Comparison of ENCODE assay signal across 25 cellular contexts in the genomic region with DNA sequence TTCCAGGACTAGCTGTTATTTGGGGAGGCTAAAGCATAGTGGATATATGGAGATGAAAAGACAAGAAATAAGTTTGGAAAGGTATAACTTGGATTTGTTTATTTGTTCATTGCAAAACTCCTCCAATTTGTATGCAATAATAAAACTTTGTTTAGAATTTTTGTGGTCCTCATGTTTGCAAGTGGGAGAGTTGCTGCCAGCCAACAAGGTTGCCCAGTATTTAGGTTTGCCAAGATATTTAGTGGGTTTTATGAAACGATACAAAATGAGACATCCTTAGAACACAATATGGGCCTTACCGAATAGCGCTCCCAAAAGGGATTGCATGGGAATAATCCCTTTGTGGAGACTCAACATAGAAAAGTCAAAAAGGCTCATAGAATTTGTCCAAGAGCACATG.
"Had no signal": no experiment of that assay in that cellular context is flagged by ENCODE, and none has a peak within 500 bp of the region (broad histone marks: within the 10 kb centered on the region; RNA-seq: fewer than 3 reads in every experiment).

No MANE protein-coding gene starts in this region.

- H3K4me3 Mint-ChIP-seq: activated CD4-positive, alpha-beta memory T cell treated with anti-CD3 and anti-CD28 coated beads, Interleukin-2, amount 10 ng/mL, durations not matched to agents 7 days and 5 days; activated CD4-positive, alpha-beta T cell treated with anti-CD3 and anti-CD28 coated beads, Interleukin-2, amount 10 ng/mL, durations not matched to agents 24 days and 14 days; activated CD8-positive, alpha-beta memory T cell treated with anti-CD3 and anti-CD28 coated beads, Interleukin-2, amount 10 ng/mL, durations not matched to agents 7 days and 5 days; activated naive CD4-positive, alpha-beta T cell treated with anti-CD3 and anti-CD28 coated beads, Interleukin-2, amount 10 ng/mL, durations not matched to agents 7 days and 5 days; brain; dendritic cell treated with granulocyte-macrophage colony-stimulating factor and Interleukin-4, amounts not matched to agents 40 ng/mL and 50 ng/mL, for 4 days; nephron; T-helper 2 cell treated with Interferon-gamma antibody and Interleukin-4, amounts not matched to agents 5 μg/mL and 100 μg/mL, for 36 hours had no signal

- H3K27me3 ChIP-seq: gastrocnemius medialis, neutrophil, ovary, upper lobe of left lung had no signal

- H3K4me3 ChIP-seq: gastrocnemius medialis, ovary, prostate gland, thoracic aorta, upper lobe of left lung had no signal

- H3K36me3 ChIP-seq: gastrocnemius medialis, neutrophil, ovary, prostate gland, thoracic aorta, upper lobe of left lung had no signal

- DNase-seq: activated CD4-positive, alpha-beta memory T cell treated with anti-CD3 and anti-CD28 coated beads, Interleukin-2, amount 10 ng/mL, durations not matched to agents 7 days and 5 days; activated CD4-positive, alpha-beta T cell treated with anti-CD3 and anti-CD28 coated beads, Interleukin-2, amount 10 ng/mL, durations not matched to agents 24 days and 14 days; activated CD8-positive, alpha-beta memory T cell treated with anti-CD3 and anti-CD28 coated beads, Interleukin-2, amount 10 ng/mL, durations not matched to agents 7 days and 5 days; activated effector memory CD4-positive, alpha-beta T cell treated with anti-CD3 and anti-CD28 coated beads, Interleukin-2, amount 50 U/mL, for 16 hours; activated naive CD4-positive, alpha-beta T cell treated with anti-CD3 and anti-CD28 coated beads, Interleukin-2, amount 10 ng/mL, durations not matched to agents 7 days and 5 days; activated T-cell treated with anti-CD3 and anti-CD28 coated beads for 4 hours; effector CD4-positive, alpha-beta T cell; erythroblast; gastrocnemius medialis; hypothalamus; left ventricle myocardium superior; midbrain; ovary; stimulated activated CD4-positive, alpha-beta T cell treated with anti-CD3 and anti-CD28 coated beads, Interleukin-4, amount 100 ng/mL, for 24 hours; stimulated activated naive CD4-positive, alpha-beta T cell treated with Interleukin-2 at 50 U/mL for 16 hours; upper lobe of left lung had no signal

- H3K4me1 Mint-ChIP-seq: activated CD4-positive, alpha-beta memory T cell treated with anti-CD3 and anti-CD28 coated beads, Interleukin-2, amount 10 ng/mL, durations not matched to agents 7 days and 5 days; activated CD8-positive, alpha-beta memory T cell treated with anti-CD3 and anti-CD28 coated beads, Interleukin-2, amount 10 ng/mL, durations not matched to agents 7 days and 5 days; brain; nephron had no signal

- H3K27me3 Mint-ChIP-seq: activated CD4-positive, alpha-beta memory T cell treated with anti-CD3 and anti-CD28 coated beads, Interleukin-2, amount 10 ng/mL, durations not matched to agents 7 days and 5 days; activated CD4-positive, alpha-beta T cell treated with anti-CD3 and anti-CD28 coated beads, Interleukin-2, amount 10 ng/mL, durations not matched to agents 24 days and 14 days; activated CD8-positive, alpha-beta memory T cell treated with anti-CD3 and anti-CD28 coated beads, Interleukin-2, amount 10 ng/mL, durations not matched to agents 7 days and 5 days; activated naive CD4-positive, alpha-beta T cell treated with anti-CD3 and anti-CD28 coated beads, Interleukin-2, amount 10 ng/mL, durations not matched to agents 7 days and 5 days; dendritic cell treated with granulocyte-macrophage colony-stimulating factor and Interleukin-4, amounts not matched to agents 40 ng/mL and 50 ng/mL, for 4 days had no signal

- H3K9me3 ChIP-seq: gastrocnemius medialis, neutrophil, ovary, prostate gland, thoracic aorta, upper lobe of left lung had no signal

- H3K4me1 ChIP-seq: gastrocnemius medialis, prostate gland, upper lobe of left lung had no signal

- H3K27ac ChIP-seq: gastrocnemius medialis, neutrophil, ovary, prostate gland, thoracic aorta, upper lobe of left lung, VCaP had no signal

- H3K9me3 Mint-ChIP-seq: dendritic cell treated with granulocyte-macrophage colony-stimulating factor and Interleukin-4, amounts not matched to agents 40 ng/mL and 50 ng/mL, for 4 days; nephron had no signal

- H3K27ac Mint-ChIP-seq: activated CD4-positive, alpha-beta memory T cell treated with anti-CD3 and anti-CD28 coated beads, Interleukin-2, amount 10 ng/mL, durations not matched to agents 7 days and 5 days; activated CD4-positive, alpha-beta T cell treated with anti-CD3 and anti-CD28 coated beads, Interleukin-2, amount 10 ng/mL, durations not matched to agents 24 days and 14 days; activated CD8-positive, alpha-beta memory T cell treated with anti-CD3 and anti-CD28 coated beads, Interleukin-2, amount 10 ng/mL, durations not matched to agents 7 days and 5 days; activated naive CD4-positive, alpha-beta T cell treated with anti-CD3 and anti-CD28 coated beads, Interleukin-2, amount 10 ng/mL, durations not matched to agents 7 days and 5 days; brain; dendritic cell treated with granulocyte-macrophage colony-stimulating factor and Interleukin-4, amounts not matched to agents 40 ng/mL and 50 ng/mL, for 4 days; nephron; T-helper 2 cell treated with Interferon-gamma antibody and Interleukin-4, amounts not matched to agents 5 μg/mL and 100 μg/mL, for 36 hours had no signal

- H3K36me3 Mint-ChIP-seq: activated CD8-positive, alpha-beta memory T cell treated with anti-CD3 and anti-CD28 coated beads, Interleukin-2, amount 10 ng/mL, durations not matched to agents 7 days and 5 days; brain had no signal

- ATAC-seq: activated CD4-positive, CD25-positive, alpha-beta regulatory T cell treated with anti-CD3 and anti-CD28 coated beads, Interleukin-2, amount 50 U/mL, for 24 hours; activated CD8-positive, alpha-beta memory T cell treated with anti-CD3 and anti-CD28 coated beads, Interleukin-2, amount 10 ng/mL, durations not matched to agents 7 days and 5 days; gastrocnemius medialis; left ventricle myocardium superior had no signal
